In the genomic region with DNA sequence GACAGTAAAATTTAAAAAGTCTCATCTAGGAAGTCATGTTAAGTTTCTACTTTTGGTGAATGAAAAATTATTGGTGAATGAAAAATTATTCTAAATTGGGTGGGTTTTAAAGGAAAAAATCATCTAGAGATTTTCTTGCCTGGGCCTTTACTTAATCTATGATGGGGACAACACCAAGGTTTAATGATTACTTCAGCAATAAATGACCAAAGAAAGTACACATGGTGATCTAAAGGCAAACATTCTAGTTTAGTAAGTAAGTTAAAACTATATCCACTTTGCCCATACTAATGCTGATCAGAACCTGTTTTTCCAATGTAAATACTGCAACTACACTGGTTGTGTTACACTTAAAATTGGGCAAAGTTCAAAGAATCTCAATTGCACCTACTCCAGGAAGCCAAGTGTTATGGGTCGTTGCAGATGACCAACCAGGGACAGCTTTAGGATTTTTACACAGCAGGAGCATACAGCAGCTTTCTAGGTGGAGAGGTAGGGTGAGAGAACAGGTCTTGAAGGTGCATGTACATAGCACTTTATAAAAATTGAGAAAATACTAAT, we compare ENCODE assay signal across 16 cellular contexts. TPM values are rescaled to one million over a fixed set of nuclear protein-coding genes. Genes with fewer than 3 reads are reported as not detected.
DNase-seq lines count a peak whose midpoint lies in the region; TF ChIP-seq lines count a peak whose summit lies in the region.
"Had no signal": no experiment of that assay in that cellular context is flagged by ENCODE, and none has a peak within 500 bp of the region (broad histone marks: within the 10 kb centered on the region; RNA-seq: fewer than 3 reads in every experiment).

No MANE protein-coding gene starts in this region.

- H2BK12ac ChIP-seq in trophoblast cell (ENCODE audit: low read length), result no peak overlapping the region

- no peaks in the 10 kb centered on the region for H3K79me2 ChIP-seq in trophoblast cell (ENCODE audit: control insufficient read depth, insufficient read depth, low read length, poor library complexity)

- no peak overlapping the region for H4K91ac ChIP-seq in trophoblast cell (ENCODE audit: low read depth, low read length)

- H3K36me3 ChIP-seq in trophoblast cell (ENCODE audit: control insufficient read depth in 1 of 2, insufficient read depth in 2 of 2, low read length in 2 of 2), result no peaks in the 10 kb centered on the region

- no peak overlapping the region for H3K4me3 ChIP-seq in LNCaP clone FGC (ENCODE audit: low read depth, low read length)
- H3K4me3 ChIP-seq in trophoblast cell (ENCODE audit: low read depth, low read length), result no peak overlapping the region
- H3K4me3 ChIP-seq: GM23248 had no signal

- H2AK5ac ChIP-seq in trophoblast cell (ENCODE audit: low read length), result no peak overlapping the region

- H3K79me1 ChIP-seq in trophoblast cell (ENCODE audit: low read length), result peaks cover 2% of the 10 kb centered on the region

- no peak overlapping the region for H3K4ac ChIP-seq in trophoblast cell (ENCODE audit: low read depth, low read length)

- H3K14ac ChIP-seq in trophoblast cell (ENCODE audit: low read length), result no peak overlapping the region

- H3K23ac ChIP-seq in trophoblast cell (ENCODE audit: low read length), result peak overlapping the region; percentile 85

- H3K27me3 ChIP-seq in trophoblast cell (ENCODE audit: insufficient read depth, low read length), result no peaks in the 10 kb centered on the region

- peak; percentile 83 for DNase-seq in LNCaP clone FGC (ENCODE audit: low read depth)
- DNase-seq in left kidney (ENCODE audit: low read depth, low spot score), result peak; percentile 22
- no peak for DNase-seq in trophoblast cell
- DNase-seq in NK-92 (lab: John Stamatoyannopoulos, UW; ENCODE audit: unreplicated experiment), result no peak
- DNase-seq in occipital lobe (lab: John Stamatoyannopoulos, UW), result no peak
- no peak for DNase-seq in NCI-H82 treated with DMSO at 0.1 percent for 48 hours (lab: John Stamatoyannopoulos, UW; ENCODE audit: unreplicated experiment)
- DNase-seq in NOMO-1 treated with DMSO at 0.1 percent for 48 hours (lab: John Stamatoyannopoulos, UW; ENCODE audit: unreplicated experiment), result no peak
- DNase-seq: 8988T, C1 segment of cervical spinal cord, DMS79 treated with DMSO at 0.1 percent for 48 hours, GM23248, NCI-H1092 treated with DMSO at 0.1 percent for 48 hours, NCI-H1694 treated with DMSO at 0.1 percent for 48 hours, NCI-H748 treated with DMSO at 0.1 percent for 48 hours, SIG-M5 had no signal

- H3K9ac ChIP-seq in trophoblast cell (ENCODE audit: low read length), result no peak overlapping the region
- H3K9ac ChIP-seq: GM23248 had no signal

- no peak overlapping the region for H3K18ac ChIP-seq in trophoblast cell (ENCODE audit: low read length)

- no peak overlapping the region for H4K12ac ChIP-seq in trophoblast cell (ENCODE audit: low read depth, low read length)

- no peak overlapping the region for H2AFZ ChIP-seq in trophoblast cell (ENCODE audit: insufficient read depth, low read length, poor library complexity)
- H2AFZ ChIP-seq: GM23248 had no signal

- no peak overlapping the region for H4K8ac ChIP-seq in trophoblast cell (ENCODE audit: low read depth, low read length)

- H2BK120ac ChIP-seq in trophoblast cell (ENCODE audit: insufficient read depth, low read length, poor library complexity), result no peak overlapping the region

- H3K27ac ChIP-seq in 22Rv1, result peak overlapping the region; percentile 17; the same call in 1 of the 2 replicates
- no peak overlapping the region for H3K27ac ChIP-seq in trophoblast cell (ENCODE audit: low read depth, low read length)
- H3K27ac ChIP-seq: GM23248 had no signal

- WGBS in trophoblast cell (ENCODE audit: extremely low coverage, insufficient coverage, insufficient read length), result no CpG with 5 or more reads among the region's 1 CpG

- H2BK5ac ChIP-seq in trophoblast cell (ENCODE audit: low read depth, low read length, poor library complexity), result no peak overlapping the region

- no peak for TF ChIP-seq CTCF in 22Rv1 (IDR thresholded peaks at IDR 0.05)
- no peak for TF ChIP-seq CTCF in LNCaP clone FGC (IDR thresholded peaks at IDR 0.05; ENCODE audit: control insufficient read depth, extremely low read depth, insufficient read depth)

- no peaks in the 10 kb centered on the region for H3K4me1 ChIP-seq in trophoblast cell (ENCODE audit: control insufficient read depth in 1 of 2, insufficient read depth in 2 of 2, low read length in 2 of 2)

- H3K4me2 ChIP-seq in trophoblast cell (ENCODE audit: low read length), result no peak overlapping the region

- H3K9me3 ChIP-seq in trophoblast cell (ENCODE audit: insufficient read depth, low read depth, low read length), result no peaks in the 10 kb centered on the region

RNA-seq across cellular contexts. Expression of a gene that starts 14.6 kb away (rescaled TPM):
- 3,279 and 3,316 TPM in 2 replicates for polyA plus RNA-seq in trophoblast cell (2013)
- total RNA-seq in occipital lobe, result 1,360 TPM

RNA-seq across cellular contexts. Expression of a gene that starts 32.3 kb away (rescaled TPM):
- 17.8 and 20.6 TPM in 2 replicates for polyA plus RNA-seq in trophoblast cell (2013)
- 76.0 TPM for total RNA-seq in occipital lobe

Comparison
In these comparisons a context has a peak if more than half of its experiments do, and no peak if none do; other contexts are left out.
1. DNase-seq: peak in LNCaP clone FGC (single experiment) and left kidney (single experiment); none in trophoblast cell (0 of 2), NK-92 (single experiment), occipital lobe (single experiment), NCI-H82 treated with DMSO at 0.1 percent for 48 hours (single experiment) and NOMO-1 treated with DMSO at 0.1 percent for 48 hours (single experiment).